7 cellular contexts compared by ENCODE assay signal in genomic region chr18:5630057-5630765, GRCh38.
DNase-seq lines count a peak whose midpoint lies in the region; ATAC-seq, FAIRE-seq and TF ChIP-seq lines count a peak whose summit lies in the region.

No MANE protein-coding gene starts in this region.

- TF ChIP-seq POLR2A in GM12892 (IDR thresholded peaks at IDR 0.05; ENCODE audit: low read depth, low read length) (no peak), prostate gland (IDR thresholded peaks at IDR 0.05) (peak; percentile 22)

- DNase-seq in GM12892 (ENCODE audit: insufficient read length) = peak; percentile 38
- peak; percentile 85 for DNase-seq in NCI-H2171 treated with DMSO at 0.1 percent for 48 hours (lab: John Stamatoyannopoulos, UW)
- DNase-seq in hepatic stellate cell (ENCODE audit: low spot score) = peak; percentile 18
- peak; percentile 58 for DNase-seq in prostate gland (ENCODE audit: low spot score)
- no peak for DNase-seq in cortex of kidney (lab: John Stamatoyannopoulos, UW)

- intact Hi-C loops in prostate gland (cut with DNase I) = no loop called here

- TF ChIP-seq CTCF in prostate gland (IDR thresholded peaks at IDR 0.05) = no peak

- H3K4me1 ChIP-seq in prostate gland (replicated peaks) = no peaks in the 10 kb centered on the region

- peak overlapping the region; percentile 42 to 49 for H3K4me3 ChIP-seq in prostate gland

- peak; percentile 49 for ATAC-seq in HG02623 (IDR thresholded peaks at IDR 0.05; ENCODE audit: unreplicated experiment)

- FAIRE-seq in GM12892 (lab: Jason Lieb, UNC) = no peak

- no peaks in the 10 kb centered on the region for H3K9me3 ChIP-seq in prostate gland

- 4% methylated on average over 29 of the region's 72 CpGs for WGBS in prostate gland

- H3K27ac ChIP-seq in angular gyrus (ENCODE audit: low read depth, low read length) (peak overlapping the region; percentile 14), prostate gland (no peak overlapping the region)

- no peaks in the 10 kb centered on the region for H3K27me3 ChIP-seq in prostate gland (replicated peaks; ENCODE audit: insufficient read depth)

- no peaks in the 10 kb centered on the region for H3K36me3 ChIP-seq in prostate gland
